In genomic region chr1:232878141-232878540, GRCh38 we compare ENCODE assay signal across 18 cellular contexts.
DNase-seq lines count a peak whose midpoint lies in the region; ATAC-seq and TF ChIP-seq lines count a peak whose summit lies in the region.
"Had no signal": no experiment of that assay in that cellular context is flagged by ENCODE, and none has a peak within 500 bp of the region (broad histone marks: within the 10 kb centered on the region; RNA-seq: fewer than 3 reads in every experiment).

No MANE protein-coding gene starts in this region.

- H3K9me3 Mint-ChIP-seq in stimulated activated naive CD8-positive, alpha-beta T cell treated with anti-CD3 and anti-CD28 coated beads, Interleukin-15, Interleukin-2, amounts not matched to agents 100 ng/mL and 50 ng/mL, for 24 hours = no peaks in the 10 kb centered on the region
- H3K9me3 Mint-ChIP-seq in brain (no peaks in the 10 kb centered on the region), nephron (no peaks in the 10 kb centered on the region)
- H3K9me3 Mint-ChIP-seq: CD8-positive, alpha-beta T cell had no signal

- H3K27ac Mint-ChIP-seq in stimulated activated naive CD8-positive, alpha-beta T cell treated with anti-CD3 and anti-CD28 coated beads, Interleukin-15, Interleukin-2, amounts not matched to agents 100 ng/mL and 50 ng/mL, for 24 hours = peak overlapping the region; percentile 89
- H3K27ac Mint-ChIP-seq in brain = peak overlapping the region in 3 of 5 experiments; percentile 10 to 42 (median 12)
- peak overlapping the region in 2 of 3 experiments; percentile 14 to 34 for H3K27ac Mint-ChIP-seq in nephron
- H3K27ac Mint-ChIP-seq: CD8-positive, alpha-beta T cell; IgD-negative memory B cell had no signal

- no peaks in the 10 kb centered on the region for H3K27me3 Mint-ChIP-seq in stimulated activated naive CD8-positive, alpha-beta T cell treated with anti-CD3 and anti-CD28 coated beads, Interleukin-15, Interleukin-2, amounts not matched to agents 100 ng/mL and 50 ng/mL, for 24 hours
- H3K27me3 Mint-ChIP-seq in brain = no peaks in the 10 kb centered on the region
- H3K27me3 Mint-ChIP-seq in nephron (ENCODE audit: low read depth) = peaks cover 3% of the 10 kb centered on the region

- no peak for DNase-seq in stimulated activated naive CD8-positive, alpha-beta T cell treated with anti-CD3 and anti-CD28 coated beads, Interleukin-15, Interleukin-2, amounts not matched to agents 100 U/mL and 50 U/mL, for 24 hours
- no peak for DNase-seq in NCI-H2081 treated with DMSO at 0.1 percent for 48 hours (lab: John Stamatoyannopoulos, UW)
- DNase-seq in activated effector memory CD4-positive, alpha-beta T cell treated with Interleukin-2 at 50 U/mL for 16 hours = no peak
- DNase-seq: 8988T; Calu3; CD8-positive, alpha-beta T cell; DMS 273 treated with DMSO at 0.1 percent for 48 hours; DMS53; DND-41; EL; GM23248 had no signal

- H3K36me3 Mint-ChIP-seq in stimulated activated naive CD8-positive, alpha-beta T cell treated with anti-CD3 and anti-CD28 coated beads, Interleukin-15, Interleukin-2, amounts not matched to agents 100 ng/mL and 50 ng/mL, for 24 hours (ENCODE audit: low read depth) = no peaks in the 10 kb centered on the region
- H3K36me3 Mint-ChIP-seq in brain (no peaks in the 10 kb centered on the region), nephron (ENCODE audit: low read depth) (no peaks in the 10 kb centered on the region)
- H3K36me3 Mint-ChIP-seq: CD8-positive, alpha-beta T cell had no signal

- peaks cover 21% of the 10 kb centered on the region for H3K4me1 Mint-ChIP-seq in stimulated activated naive CD8-positive, alpha-beta T cell treated with anti-CD3 and anti-CD28 coated beads, Interleukin-15, Interleukin-2, amounts not matched to agents 100 ng/mL and 50 ng/mL, for 24 hours (ENCODE audit: low read depth)
- peaks cover 17% of the 10 kb centered on the region for H3K4me1 Mint-ChIP-seq in brain
- H3K4me1 Mint-ChIP-seq in nephron = peaks cover 7% of the 10 kb centered on the region

- TF ChIP-seq CTCF in brain (conservative IDR thresholded peaks at IDR 0.05) = no peak
- TF ChIP-seq CTCF in nephron (IDR thresholded peaks at IDR 0.05; ENCODE audit: unreplicated experiment in 3 of 3) = no peak

- H3K4me3 Mint-ChIP-seq in stimulated activated naive CD8-positive, alpha-beta T cell treated with anti-CD3 and anti-CD28 coated beads, Interleukin-15, Interleukin-2, amounts not matched to agents 100 ng/mL and 50 ng/mL, for 24 hours = no peak overlapping the region
- H3K4me3 Mint-ChIP-seq in brain (no peak overlapping the region), nephron (no peak overlapping the region)
- H3K4me3 Mint-ChIP-seq: CD8-positive, alpha-beta T cell had no signal

- ATAC-seq in stimulated activated naive CD8-positive, alpha-beta T cell treated with anti-CD3 and anti-CD28 coated beads, Interleukin-15, Interleukin-2, amounts not matched to agents 100 U/mL and 50 U/mL, for 24 hours = no peak
- ATAC-seq in HG03135 (IDR thresholded peaks at IDR 0.05; ENCODE audit: unreplicated experiment) (no peak), GM18909 (IDR thresholded peaks at IDR 0.05; ENCODE audit: poor library complexity, unreplicated experiment) (no peak)
- ATAC-seq: CD8-positive, alpha-beta T cell; GM12878 had no signal

Comparison
In these comparisons a context has a peak if more than half of its experiments do, and no peak if none do; other contexts are left out.
1. H3K27ac Mint-ChIP-seq: peak in every context shown above with its lines; median percentile 89 in stimulated activated naive CD8-positive, alpha-beta T cell treated with anti-CD3 and anti-CD28 coated beads, Interleukin-15, Interleukin-2, amounts not matched to agents 100 ng/mL and 50 ng/mL, for 24 hours; 24 in nephron; 12 in brain.